Comparison of ENCODE assay signal across 1 cellular context in the genomic region with DNA sequence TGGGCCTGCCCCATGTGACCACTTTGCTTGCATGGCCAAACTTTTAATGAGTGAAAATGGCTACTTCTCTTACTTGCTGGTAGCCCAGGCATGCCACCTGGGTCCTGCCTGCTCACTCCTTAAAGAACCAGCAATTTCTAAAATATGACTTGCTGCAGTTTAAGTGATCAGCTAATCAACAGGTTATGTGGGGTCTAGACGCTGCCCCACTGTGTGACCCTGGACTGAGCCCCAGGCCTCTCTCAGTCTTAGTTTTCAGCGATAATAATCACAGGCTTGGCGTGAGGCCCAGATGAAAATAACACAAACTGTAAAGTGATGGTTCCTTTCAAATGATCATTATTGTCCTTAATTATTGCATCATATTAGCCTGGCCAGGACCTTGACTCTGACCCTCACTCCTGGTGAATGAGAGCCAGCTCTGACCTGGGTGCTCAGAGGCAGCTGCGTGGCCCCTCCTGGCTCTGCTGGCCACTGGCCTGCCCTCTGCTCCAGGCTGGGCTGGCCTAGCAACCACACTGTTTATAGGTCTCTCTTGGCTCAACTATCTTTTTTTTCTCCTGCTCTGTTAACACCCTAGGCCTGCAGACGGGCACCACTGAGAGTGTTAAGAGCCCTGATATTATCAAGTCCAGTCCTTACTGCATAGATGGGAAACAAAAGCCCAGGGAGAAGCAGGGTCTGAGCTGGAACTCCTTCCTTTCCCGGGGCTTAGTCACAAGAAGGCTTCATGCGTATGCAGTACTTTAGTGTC.
TF ChIP-seq lines count a peak whose summit lies in the region.

No MANE protein-coding gene starts in this region.

TF ChIP-seq in liver, 16 proteins besides CTCF, POLR2A, EP300 and RAD21 (continued from another document):
- TF ChIP-seq, protein P1, sequence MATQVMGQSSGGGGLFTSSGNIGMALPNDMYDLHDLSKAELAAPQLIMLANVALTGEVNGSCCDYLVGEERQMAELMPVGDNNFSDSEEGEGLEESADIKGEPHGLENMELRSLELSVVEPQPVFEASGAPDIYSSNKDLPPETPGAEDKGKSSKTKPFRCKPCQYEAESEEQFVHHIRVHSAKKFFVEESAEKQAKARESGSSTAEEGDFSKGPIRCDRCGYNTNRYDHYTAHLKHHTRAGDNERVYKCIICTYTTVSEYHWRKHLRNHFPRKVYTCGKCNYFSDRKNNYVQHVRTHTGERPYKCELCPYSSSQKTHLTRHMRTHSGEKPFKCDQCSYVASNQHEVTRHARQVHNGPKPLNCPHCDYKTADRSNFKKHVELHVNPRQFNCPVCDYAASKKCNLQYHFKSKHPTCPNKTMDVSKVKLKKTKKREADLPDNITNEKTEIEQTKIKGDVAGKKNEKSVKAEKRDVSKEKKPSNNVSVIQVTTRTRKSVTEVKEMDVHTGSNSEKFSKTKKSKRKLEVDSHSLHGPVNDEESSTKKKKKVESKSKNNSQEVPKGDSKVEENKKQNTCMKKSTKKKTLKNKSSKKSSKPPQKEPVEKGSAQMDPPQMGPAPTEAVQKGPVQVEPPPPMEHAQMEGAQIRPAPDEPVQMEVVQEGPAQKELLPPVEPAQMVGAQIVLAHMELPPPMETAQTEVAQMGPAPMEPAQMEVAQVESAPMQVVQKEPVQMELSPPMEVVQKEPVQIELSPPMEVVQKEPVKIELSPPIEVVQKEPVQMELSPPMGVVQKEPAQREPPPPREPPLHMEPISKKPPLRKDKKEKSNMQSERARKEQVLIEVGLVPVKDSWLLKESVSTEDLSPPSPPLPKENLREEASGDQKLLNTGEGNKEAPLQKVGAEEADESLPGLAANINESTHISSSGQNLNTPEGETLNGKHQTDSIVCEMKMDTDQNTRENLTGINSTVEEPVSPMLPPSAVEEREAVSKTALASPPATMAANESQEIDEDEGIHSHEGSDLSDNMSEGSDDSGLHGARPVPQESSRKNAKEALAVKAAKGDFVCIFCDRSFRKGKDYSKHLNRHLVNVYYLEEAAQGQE (IDR thresholded peaks at IDR 0.05): no peak
- peak; percentile 49 for TF ChIP-seq YY1 (IDR thresholded peaks at IDR 0.05)
- peak; percentile 28 for TF ChIP-seq HNF4G (IDR thresholded peaks at IDR 0.05)
- peak; percentile 67 to 83 for TF ChIP-seq HNF4A (conservative IDR thresholded peaks at IDR 0.05)
- no peak for TF ChIP-seq EGR1 (IDR thresholded peaks at IDR 0.05; ENCODE audit: low read depth in 2 of 2)
